7 cellular contexts compared by ENCODE assay signal in the genomic region with DNA sequence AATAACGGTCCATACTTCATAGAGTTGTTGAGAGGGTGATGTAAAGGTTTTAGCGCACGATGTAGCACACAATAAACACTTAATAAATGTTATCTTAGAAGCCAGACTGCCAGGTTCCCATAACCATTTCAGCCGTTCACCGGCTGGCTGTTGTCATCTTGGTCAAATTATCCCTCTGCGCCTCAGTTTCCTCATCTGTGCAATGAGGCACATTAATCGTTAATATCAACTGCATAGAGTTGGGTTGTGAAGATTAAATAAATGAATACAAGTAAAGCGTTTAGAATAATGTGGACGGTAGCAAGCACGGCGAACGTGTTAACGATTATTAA. TPM values are rescaled to one million over a fixed set of nuclear protein-coding genes. Genes with fewer than 3 reads are reported as not detected.
DNase-seq lines count a peak whose midpoint lies in the region; ATAC-seq and TF ChIP-seq lines count a peak whose summit lies in the region.

No MANE protein-coding gene starts in this region.

- H3K27me3 ChIP-seq in HAP-1 (ENCODE audit: low read depth) = no peaks in the 10 kb centered on the region
- no peaks in the 10 kb centered on the region for H3K27me3 ChIP-seq in right cardiac atrium (ENCODE audit: control insufficient read depth, insufficient read depth)
- H3K27me3 ChIP-seq in smooth muscle cell (ENCODE audit: low read depth) = peaks cover 4% of the 10 kb centered on the region

- peaks cover 36% of the 10 kb centered on the region for H3K4me1 Mint-ChIP-seq in WTC11

- peak overlapping the region; percentile 97 for H2AFZ ChIP-seq in smooth muscle cell (ENCODE audit: low read depth)

- H3K27ac ChIP-seq in right cardiac atrium (ENCODE audit: low read length) (peak overlapping the region; percentile 46), smooth muscle cell (ENCODE audit: low read depth) (no peak overlapping the region)

- POLR2A ChIA-PET in WTC11 (lab: Charles Lee) = no interaction called here
- POLR2A ChIA-PET in GM10248 (lab: Yijun Ruan, JAX) = no interaction called here

- intact Hi-C loops in right cardiac atrium (cut with DNase I) = no loop called here

- H3K9ac ChIP-seq in smooth muscle cell (ENCODE audit: low read depth) = peak overlapping the region; percentile 81

- H3K79me2 ChIP-seq in smooth muscle cell (ENCODE audit: low read depth) = peaks cover 42% of the 10 kb centered on the region

- CTCF ChIA-PET in WTC11 (lab: Charles Lee) = interaction anchor here (3.5 kb wide), 1 partner anchor 10 kb away, joined by 17 read pairs; no protein-coding TSS in a partner anchor
- CTCF ChIA-PET in GM10248 (lab: Yijun Ruan, JAX) = interaction anchor here (7.2 kb wide), 1 partner anchor 11 kb away, joined by 45 read pairs; no protein-coding TSS in a partner anchor

- TF ChIP-seq CTCF in WTC11 (IDR thresholded peaks at IDR 0.05) (no peak), smooth muscle cell (IDR thresholded peaks at IDR 0.05; ENCODE audit: borderline replicate concordance, insufficient read depth, poor library complexity, severe bottlenecking) (no peak), GM10248 (IDR thresholded peaks at IDR 0.05; ENCODE audit: control extremely low read depth, extremely low read depth, low read depth, missing control alignments) (no peak)

- no peak for ATAC-seq in WTC11
- ATAC-seq in right cardiac atrium = no peak
- ATAC-seq in GM19467 (IDR thresholded peaks at IDR 0.05; ENCODE audit: unreplicated experiment) = no peak

- peak overlapping the region; percentile 99 for H3K4me3 ChIP-seq in HAP-1
- H3K4me3 ChIP-seq in right cardiac atrium (ENCODE audit: low read length) = peak overlapping the region; percentile 83
- H3K4me3 ChIP-seq in smooth muscle cell = peak overlapping the region; percentile 95

- peaks cover 15% of the 10 kb centered on the region for H3K36me3 ChIP-seq in HAP-1 (replicated peaks)
- H3K36me3 ChIP-seq in smooth muscle cell (ENCODE audit: low read depth) = no peaks in the 10 kb centered on the region

- H3K36me3 Mint-ChIP-seq in WTC11 = peaks cover 9% of the 10 kb centered on the region

- H3K27me3 Mint-ChIP-seq in WTC11 (ENCODE audit: low read depth) = peaks cover 6% of the 10 kb centered on the region

- peak overlapping the region; percentile 92 for H3K4me2 ChIP-seq in smooth muscle cell

- 27% methylated on average over 13 of the region's 13 CpGs for WGBS in right cardiac atrium
- 35% methylated on average over 13 of the region's 13 CpGs for WGBS in smooth muscle cell (ENCODE audit: low lambda C conversion rate)

- in situ Hi-C loops in HAP-1 (cut with MboI; ENCODE audit: low sequenced_read_pairs) = loop anchor here (25.0 kb wide), 1 partner anchor 344 kb away; the partner anchor contains the start of gene NSFL1C

- H3K4me1 ChIP-seq in HAP-1 (peaks cover 4% of the 10 kb centered on the region; the same call in 1 of the 2 replicates), right cardiac atrium (ENCODE audit: control insufficient read depth, insufficient read depth, low read length) (peaks cover 15% of the 10 kb centered on the region), smooth muscle cell (ENCODE audit: low read depth) (peaks cover 13% of the 10 kb centered on the region)

- DNase-seq in HAP-1 (ENCODE audit: low spot score in 2 of 2) = no peak
- no peak for DNase-seq in WTC11 (ENCODE audit: low spot score)
- DNase-seq in right cardiac atrium = no peak
- DNase-seq in smooth muscle cell (lab: John Stamatoyannopoulos, UW; ENCODE audit: unreplicated experiment) = no peak
- DNase-seq in GM10248 (ENCODE audit: extremely low spot score) = no peak
- no peak for DNase-seq in hypothalamus (lab: John Stamatoyannopoulos, UW)

- peaks cover 13% of the 10 kb centered on the region for H4K20me1 ChIP-seq in smooth muscle cell (ENCODE audit: low read depth)

- no peaks in the 10 kb centered on the region for H3F3A ChIP-seq in smooth muscle cell (ENCODE audit: low read depth)

- H3K9me3 ChIP-seq in HAP-1 (no peaks in the 10 kb centered on the region), right cardiac atrium (ENCODE audit: control insufficient read depth, low read length) (no peaks in the 10 kb centered on the region), smooth muscle cell (replicated peaks; ENCODE audit: low read depth) (no peaks in the 10 kb centered on the region)

- H3K27ac Mint-ChIP-seq in WTC11 = peak overlapping the region; percentile 27; the same call in 1 of the 2 replicates

- H3K4me3 Mint-ChIP-seq in WTC11 = peak overlapping the region; percentile 95

- no peaks in the 10 kb centered on the region for H3K9me3 Mint-ChIP-seq in WTC11

TF ChIP-seq in WTC11, 78 proteins besides CTCF, POLR2A, EP300 and RAD21 (continues in another document):
- no peak for TF ChIP-seq ZNF219 (CRISPR knock-in tag; IDR thresholded peaks at IDR 0.05; ENCODE audit: borderline replicate concordance)
- no peak for TF ChIP-seq RORB (CRISPR knock-in tag; IDR thresholded peaks at IDR 0.05)
- TF ChIP-seq, protein P1, sequence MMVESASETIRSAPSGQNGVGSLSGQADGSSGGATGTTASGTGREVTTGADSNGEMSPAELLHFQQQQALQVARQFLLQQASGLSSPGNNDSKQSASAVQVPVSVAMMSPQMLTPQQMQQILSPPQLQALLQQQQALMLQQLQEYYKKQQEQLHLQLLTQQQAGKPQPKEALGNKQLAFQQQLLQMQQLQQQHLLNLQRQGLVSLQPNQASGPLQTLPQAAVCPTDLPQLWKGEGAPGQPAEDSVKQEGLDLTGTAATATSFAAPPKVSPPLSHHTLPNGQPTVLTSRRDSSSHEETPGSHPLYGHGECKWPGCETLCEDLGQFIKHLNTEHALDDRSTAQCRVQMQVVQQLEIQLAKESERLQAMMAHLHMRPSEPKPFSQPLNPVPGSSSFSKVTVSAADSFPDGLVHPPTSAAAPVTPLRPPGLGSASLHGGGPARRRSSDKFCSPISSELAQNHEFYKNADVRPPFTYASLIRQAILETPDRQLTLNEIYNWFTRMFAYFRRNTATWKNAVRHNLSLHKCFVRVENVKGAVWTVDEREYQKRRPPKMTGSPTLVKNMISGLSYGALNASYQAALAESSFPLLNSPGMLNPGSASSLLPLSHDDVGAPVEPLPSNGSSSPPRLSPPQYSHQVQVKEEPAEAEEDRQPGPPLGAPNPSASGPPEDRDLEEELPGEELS (CRISPR knock-in tag; IDR thresholded peaks at IDR 0.05) = no peak
- TF ChIP-seq PRDM15 (CRISPR knock-in tag; IDR thresholded peaks at IDR 0.05) = no peak
- TF ChIP-seq SOX15 (CRISPR knock-in tag; IDR thresholded peaks at IDR 0.05) = no peak
- no peak for TF ChIP-seq GTF2I (CRISPR knock-in tag; conservative IDR thresholded peaks at IDR 0.05)
- TF ChIP-seq, protein P2, sequence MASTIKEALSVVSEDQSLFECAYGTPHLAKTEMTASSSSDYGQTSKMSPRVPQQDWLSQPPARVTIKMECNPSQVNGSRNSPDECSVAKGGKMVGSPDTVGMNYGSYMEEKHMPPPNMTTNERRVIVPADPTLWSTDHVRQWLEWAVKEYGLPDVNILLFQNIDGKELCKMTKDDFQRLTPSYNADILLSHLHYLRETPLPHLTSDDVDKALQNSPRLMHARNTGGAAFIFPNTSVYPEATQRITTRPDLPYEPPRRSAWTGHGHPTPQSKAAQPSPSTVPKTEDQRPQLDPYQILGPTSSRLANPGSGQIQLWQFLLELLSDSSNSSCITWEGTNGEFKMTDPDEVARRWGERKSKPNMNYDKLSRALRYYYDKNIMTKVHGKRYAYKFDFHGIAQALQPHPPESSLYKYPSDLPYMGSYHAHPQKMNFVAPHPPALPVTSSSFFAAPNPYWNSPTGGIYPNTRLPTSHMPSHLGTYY (CRISPR knock-in tag; IDR thresholded peaks at IDR 0.05) = no peak

RNA-seq across cellular contexts. Expression of gene PSMF1, which starts 0.4 kb away (rescaled TPM):
- 97.3 to 113 TPM (median 107 TPM) in 3 replicates for total RNA-seq in WTC11 (2021)
- total RNA-seq in right cardiac atrium = 100 to 1,000 TPM; 113 to 128 (median 117) TPM
- polyA plus RNA-seq in right cardiac atrium = 49.1 TPM
- 110 and 246 TPM in 2 replicates for total RNA-seq in smooth muscle cell
- 120 and 148 TPM in 2 replicates for polyA plus RNA-seq in smooth muscle cell
